In the genomic region with DNA sequence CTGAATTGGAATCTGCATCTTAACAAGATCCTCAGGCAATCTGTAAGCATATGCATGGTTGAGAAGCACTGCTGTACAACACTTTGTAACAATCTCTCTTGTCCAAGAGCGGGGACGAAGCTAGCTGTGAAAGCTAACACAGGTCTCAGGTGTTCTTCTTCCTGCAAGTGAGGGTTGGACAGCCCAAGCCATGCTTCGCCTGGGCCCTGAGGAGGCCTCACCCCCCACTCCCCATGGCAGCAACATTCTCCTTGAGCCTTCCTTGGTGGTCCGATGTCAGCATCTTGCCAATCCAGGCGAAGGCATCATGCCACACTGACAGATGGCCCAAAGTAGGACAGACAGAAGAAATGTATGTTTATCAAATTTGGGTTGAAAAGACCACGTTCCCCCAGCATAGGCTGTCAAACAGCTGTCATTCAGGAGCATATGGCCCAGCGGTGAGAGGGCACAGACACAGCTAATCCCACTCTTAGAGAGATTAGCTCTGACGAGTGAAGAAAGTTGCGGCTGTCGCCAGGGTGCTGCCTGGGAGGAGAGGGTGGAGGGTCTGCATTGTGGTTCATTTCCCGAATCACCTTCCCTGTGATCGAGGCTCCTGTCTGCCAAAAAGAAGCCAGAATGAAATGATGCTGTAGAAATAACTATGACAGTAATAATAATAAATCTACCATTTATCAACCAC, we compare ENCODE assay signal across 17 cellular contexts.
"Had no signal": no experiment of that assay in that cellular context is flagged by ENCODE, and none has a peak within 500 bp of the region (broad histone marks: within the 10 kb centered on the region; RNA-seq: fewer than 3 reads in every experiment).

No MANE protein-coding gene starts in this region.

- DNase-seq: effector memory CD8-positive, alpha-beta T cell; foreskin keratinocyte; head of caudate nucleus; kidney; left cardiac atrium; left ventricle myocardium inferior; lower lobe of right lung; natural killer cell; nucleus accumbens; ovary; right cardiac atrium; small intestine; stimulated activated CD4-positive, alpha-beta T cell treated with anti-CD3 and anti-CD28 coated beads, Interleukin-12 subunit alpha, Interleukin-12 subunit beta, amount 100 ng/mL, for 4 hours; stimulated activated naive CD4-positive, alpha-beta T cell; thyroid gland; uterus had no signal

- H3K4me1 ChIP-seq: foreskin keratinocyte, left ventricle myocardium inferior, lower lobe of right lung, thyroid gland, uterus had no signal

- H3K27ac ChIP-seq: foreskin keratinocyte, hepatocyte, left ventricle myocardium inferior, lower lobe of right lung, ovary, thyroid gland, uterus had no signal

- H3K27me3 ChIP-seq: foreskin keratinocyte, hepatocyte, ovary, thyroid gland, uterus had no signal

- H3K79me2 ChIP-seq: hepatocyte had no signal

- H2AFZ ChIP-seq: hepatocyte had no signal

- H3K4me3 ChIP-seq: hepatocyte, left ventricle myocardium inferior, lower lobe of right lung, ovary, thyroid gland, uterus had no signal

- H3K36me3 ChIP-seq: left ventricle myocardium inferior, lower lobe of right lung, ovary, thyroid gland, uterus had no signal

- H3K4me2 ChIP-seq: hepatocyte had no signal

- H3K9me3 ChIP-seq: left ventricle myocardium inferior, lower lobe of right lung, ovary, thyroid gland, uterus had no signal

- ATAC-seq: effector memory CD8-positive, alpha-beta T cell; foreskin keratinocyte; left cardiac atrium; lower lobe of right lung; natural killer cell; right cardiac atrium had no signal
